Comparison of ENCODE assay signal across 26 cellular contexts in genomic region chr1:47661065-47661464, GRCh38.
A peak's percentile ranks its signal among the peaks of the same experiment; 100 is the strongest.
DNase-seq lines count a peak whose midpoint lies in the region; TF ChIP-seq lines count a peak whose summit lies in the region.
"Had no signal": no experiment of that assay in that cellular context is flagged by ENCODE, and none has a peak within 500 bp of the region (broad histone marks: within the 10 kb centered on the region; RNA-seq: fewer than 3 reads in every experiment).

No MANE protein-coding gene starts in this region.

- WGBS in neuronal stem cell (ENCODE audit: extremely low coverage in 2 of 2, insufficient read length in 2 of 2, insufficient replicate concordance in 1 of 2), 2 donors, result no CpG with 5 or more reads among the region's 6 CpGs

- peaks cover 0 to 36% (median 26%) of the 10 kb centered on the region in 10 experiments; a peak in 16 of 20 replicates for H3K4me1 ChIP-seq in BLaER1 treated with 17β-estradiol and CSF1 and Interleukin-3, amounts not matched to agents 10 nM and 100 nM
- H3K4me1 ChIP-seq in neuronal stem cell (ENCODE audit: control insufficient read depth in 2 of 2, insufficient read depth in 1 of 2, low read depth in 1 of 2, low read length in 2 of 2), result peaks cover 0 to 10% of the 10 kb centered on the region in 2 donors
- H3K4me1 ChIP-seq in CD4-positive, alpha-beta memory T cell (ENCODE audit: insufficient read depth, low read length), result no peaks in the 10 kb centered on the region
- H3K4me1 ChIP-seq: foreskin keratinocyte, parathyroid adenoma, right lobe of liver, testis, vagina had no signal

- peaks cover 0 to 20% (median 14%) of the 10 kb centered on the region in 11 experiments; a peak in 10 of 22 replicates for H3K9me3 ChIP-seq in BLaER1 treated with 17β-estradiol and CSF1 and Interleukin-3, amounts not matched to agents 10 nM and 100 nM (replicated peaks in 1 of 11)
- H3K9me3 ChIP-seq in neuronal stem cell (replicated peaks in 1 of 2; ENCODE audit: control insufficient read depth in 2 of 2, insufficient read depth in 1 of 2, low read depth in 1 of 2, low read length in 2 of 2), result peaks cover 0 to 5% of the 10 kb centered on the region in 2 donors
- no peaks in the 10 kb centered on the region for H3K9me3 ChIP-seq in CD4-positive, alpha-beta memory T cell (ENCODE audit: control insufficient read depth in 1 of 2, low read length in 2 of 2)
- H3K9me3 ChIP-seq: esophagus muscularis mucosa, heart right ventricle, right lobe of liver, testis, vagina had no signal

- no peak overlapping the region for H2BK12ac ChIP-seq in neuronal stem cell (ENCODE audit: low read length)

- H3K36me3 ChIP-seq in BLaER1 treated with 17β-estradiol and CSF1 and Interleukin-3, amounts not matched to agents 10 nM and 100 nM, result no peaks in the 10 kb centered on the region
- no peaks in the 10 kb centered on the region for H3K36me3 ChIP-seq in neuronal stem cell (replicated peaks in 1 of 2; ENCODE audit: control insufficient read depth in 2 of 2, insufficient read depth in 2 of 2, low read length in 2 of 2)
- no peaks in the 10 kb centered on the region for H3K36me3 ChIP-seq in CD4-positive, alpha-beta memory T cell (ENCODE audit: insufficient read depth, low read length)
- H3K36me3 ChIP-seq: esophagus muscularis mucosa, heart right ventricle, right lobe of liver, vagina had no signal

- no peak overlapping the region for H3K4me3 ChIP-seq in BLaER1 treated with 17β-estradiol and CSF1 and Interleukin-3, amounts not matched to agents 10 nM and 100 nM
- no peak overlapping the region for H3K4me3 ChIP-seq in neuronal stem cell (ENCODE audit: low read length in 2 of 2)
- H3K4me3 ChIP-seq in CD4-positive, alpha-beta memory T cell (ENCODE audit: low read length in 2 of 2), result no peak overlapping the region
- H3K4me3 ChIP-seq: esophagus muscularis mucosa, heart right ventricle, right lobe of liver, testis, vagina had no signal

- CTCF ChIA-PET in CD4-positive, alpha-beta memory T cell (lab: Charles Lee; ENCODE audit: partially characterized antibody), result no interaction called here
- CTCF ChIA-PET in HEK293T (lab: Yijun Ruan, JAX), result no interaction called here

- no peak overlapping the region for H3K23ac ChIP-seq in neuronal stem cell (ENCODE audit: low read depth, low read length, poor library complexity)

- no peak overlapping the region for H2BK15ac ChIP-seq in neuronal stem cell (ENCODE audit: low read length)

- no peaks in the 10 kb centered on the region for H3K79me1 ChIP-seq in neuronal stem cell (ENCODE audit: low read depth, low read length)

- no peak overlapping the region for H2BK5ac ChIP-seq in neuronal stem cell (ENCODE audit: low read length)

- H3K27ac Mint-ChIP-seq in CD4-positive, alpha-beta memory T cell, result no peak overlapping the region
- H3K27ac Mint-ChIP-seq: activated CD8-positive, alpha-beta T cell treated with anti-CD3 and anti-CD28 coated beads for 36 hours; CD14-positive monocyte had no signal

- H2BK120ac ChIP-seq in neuronal stem cell (ENCODE audit: low read depth, low read length), result no peak overlapping the region

- 0 out of 22 replicates have a peak, but pooled peaks cover 0 to 3% (median 0%) of the 10 kb centered on the region in 11 experiments for H3K27me3 ChIP-seq in BLaER1 treated with 17β-estradiol and CSF1 and Interleukin-3, amounts not matched to agents 10 nM and 100 nM
- H3K27me3 ChIP-seq in neuronal stem cell (ENCODE audit: control insufficient read depth in 3 of 3, insufficient read depth in 3 of 3, low read depth in 1 of 3, low read length in 3 of 3), result no peaks in the 10 kb centered on the region
- H3K27me3 ChIP-seq in CD4-positive, alpha-beta memory T cell (ENCODE audit: insufficient read depth, low read length), result no peaks in the 10 kb centered on the region
- H3K27me3 ChIP-seq: right lobe of liver, testis, vagina had no signal

- H3K9ac ChIP-seq in BLaER1 treated with 17β-estradiol and CSF1 and Interleukin-3, amounts not matched to agents 10 nM and 100 nM, result no peak overlapping the region
- no peak overlapping the region for H3K9ac ChIP-seq in neuronal stem cell (ENCODE audit: low read depth, low read length, poor library complexity)
- H3K9ac ChIP-seq: parathyroid adenoma had no signal

- peaks cover 2 to 12% of the 10 kb centered on the region in 2 donors for H3K27me3 Mint-ChIP-seq in CD4-positive, alpha-beta memory T cell

- H3K36me3 Mint-ChIP-seq in CD4-positive, alpha-beta memory T cell, result no peaks in the 10 kb centered on the region
- H3K36me3 Mint-ChIP-seq: CD14-positive monocyte had no signal

- H3K9me3 Mint-ChIP-seq in CD4-positive, alpha-beta memory T cell, result peaks cover 0 to 4% (median 0%) of the 10 kb centered on the region in 8 donors
- H3K9me3 Mint-ChIP-seq: activated CD8-positive, alpha-beta T cell treated with anti-CD3 and anti-CD28 coated beads for 36 hours had no signal

- H3K4ac ChIP-seq in neuronal stem cell (ENCODE audit: low read length), result no peak overlapping the region

- peak overlapping the region in 8 of 11 experiments; percentile 9 to 62 (median 52); a peak in 12 of 22 replicates for H3K4me2 ChIP-seq in BLaER1 treated with 17β-estradiol and CSF1 and Interleukin-3, amounts not matched to agents 10 nM and 100 nM
- H3K4me2 ChIP-seq in neuronal stem cell (ENCODE audit: insufficient read depth, low read length, poor library complexity, severe bottlenecking), result no peak overlapping the region

- H4K8ac ChIP-seq in neuronal stem cell (ENCODE audit: low read depth, low read length), result no peak overlapping the region

- peak; percentile 74 for DNase-seq in DMS79 (lab: John Stamatoyannopoulos, UW)
- peak; percentile 89 for DNase-seq in NCI-H69 (lab: John Stamatoyannopoulos, UW)
- DNase-seq in neuronal stem cell (ENCODE audit: low spot score), result no peak
- DNase-seq in CD4-positive, alpha-beta memory T cell, result no peak
- DNase-seq in DMS153 (lab: John Stamatoyannopoulos, UW), result no peak
- no peak for DNase-seq in AML-193 (lab: John Stamatoyannopoulos, UW)
- DNase-seq in HEK293T (ENCODE audit: extremely low spot score), result no peak
- DNase-seq: activated CD8-positive, alpha-beta T cell treated with anti-CD3 and anti-CD28 coated beads for 36 hours; activated gamma-delta T cell treated with Interleukin-2 at 50 U/mL for 16 hours; activated T-cell treated with anti-CD3 and anti-CD28 coated beads, Interleukin-2, amount 50 U/mL, for 1 hour; Calu3; caudate nucleus; foreskin keratinocyte; heart right ventricle; IMR-90; kidney glomerular epithelial cell; NCI-H526 treated with DMSO at 0.1 percent for 48 hours; right lobe of liver; stimulated activated CD4-positive, alpha-beta T cell treated with anti-CD3 and anti-CD28 coated beads, Interleukin-15, amount 100 ng/mL, for 24 hours; stimulated activated naive CD4-positive, alpha-beta T cell had no signal

- H3K4me3 Mint-ChIP-seq in CD4-positive, alpha-beta memory T cell, result no peak overlapping the region
- H3K4me3 Mint-ChIP-seq: activated CD8-positive, alpha-beta T cell treated with anti-CD3 and anti-CD28 coated beads for 36 hours; CD14-positive monocyte had no signal

- no peak overlapping the region for H3K14ac ChIP-seq in neuronal stem cell (ENCODE audit: low read length)

- no peaks in the 10 kb centered on the region for H4K20me1 ChIP-seq in BLaER1 treated with 17β-estradiol and CSF1 and Interleukin-3, amounts not matched to agents 10 nM and 100 nM

- no peak overlapping the region for H4K91ac ChIP-seq in neuronal stem cell (ENCODE audit: low read depth, low read length, poor library complexity)

- no peaks in the 10 kb centered on the region for H3K4me1 Mint-ChIP-seq in CD4-positive, alpha-beta memory T cell
- H3K4me1 Mint-ChIP-seq: CD14-positive monocyte had no signal

- no peak overlapping the region for H3K27ac ChIP-seq in BLaER1 treated with 17β-estradiol and CSF1 and Interleukin-3, amounts not matched to agents 10 nM and 100 nM
- H3K27ac ChIP-seq in neuronal stem cell (replicated peaks; ENCODE audit: low read length), result no peak overlapping the region
- no peak overlapping the region for H3K27ac ChIP-seq in CD4-positive, alpha-beta memory T cell (ENCODE audit: low read depth, low read length)
- H3K27ac ChIP-seq: esophagus muscularis mucosa, foreskin keratinocyte, heart right ventricle, parathyroid adenoma, right lobe of liver, testis, vagina had no signal

- intact Hi-C loops in CD4-positive, alpha-beta memory T cell (cut with micrococcal nuclease), result no loop called here

- POLR2A ChIA-PET in CD4-positive, alpha-beta memory T cell (lab: Charles Lee; ENCODE audit: partially characterized antibody), result no interaction called here
- POLR2A ChIA-PET in HEK293T (lab: Yijun Ruan, JAX), result no interaction called here

- H2AFZ ChIP-seq in neuronal stem cell (ENCODE audit: low read length), result no peak overlapping the region
- H2AFZ ChIP-seq: parathyroid adenoma had no signal

- no peak overlapping the region for H2AK5ac ChIP-seq in neuronal stem cell (ENCODE audit: low read depth, low read length)

- peak overlapping the region; percentile 62 for H3K18ac ChIP-seq in neuronal stem cell (ENCODE audit: low read length)

TF ChIP-seq in HEK293T, 16 proteins besides CTCF, POLR2A, EP300 and RAD21:
- TF ChIP-seq ELF4 (IDR thresholded peaks at IDR 0.05), result no peak
- TF ChIP-seq FOXA1 (IDR thresholded peaks at IDR 0.05), result no peak
- no peak for TF ChIP-seq LEF1 (IDR thresholded peaks at IDR 0.05; ENCODE audit: borderline replicate concordance)
- no peak for TF ChIP-seq BHLHE40 (IDR thresholded peaks at IDR 0.05; ENCODE audit: borderline replicate concordance)
- TF ChIP-seq TARDBP (IDR thresholded peaks at IDR 0.05), result no peak
- TF ChIP-seq NFRKB (IDR thresholded peaks at IDR 0.05), result no peak
- no peak for TF ChIP-seq ARNT (IDR thresholded peaks at IDR 0.05)
- TF ChIP-seq HDGF (IDR thresholded peaks at IDR 0.05; ENCODE audit: borderline replicate concordance), result no peak
- no peak for TF ChIP-seq ZNF384 (IDR thresholded peaks at IDR 0.05)
- no peak for TF ChIP-seq SP1 (IDR thresholded peaks at IDR 0.05)
- no peak for TF ChIP-seq L3MBTL2 (conservative IDR thresholded peaks at IDR 0.05)
- TF ChIP-seq FOXM1 (IDR thresholded peaks at IDR 0.05; ENCODE audit: borderline replicate concordance), result no peak
- TF ChIP-seq FOXK2 (IDR thresholded peaks at IDR 0.05), result no peak
- TF ChIP-seq PKNOX1 (IDR thresholded peaks at IDR 0.05), result no peak
TF ChIP-seq in HEK293T: peak in this region for 0.

Comparison
In these comparisons a context has a peak if more than half of its experiments do, and no peak if none do; other contexts are left out.
1. DNase-seq: peak in DMS79 (single experiment) and NCI-H69 (single experiment); none in neuronal stem cell (single experiment), CD4-positive, alpha-beta memory T cell (0 of 5), DMS153 (single experiment), AML-193 (0 of 2) and HEK293T (single experiment).